Comparison of ENCODE assay signal across 14 cellular contexts in genomic region chr16:85126383-85126730, GRCh38. TPM values are rescaled to one million over a fixed set of nuclear protein-coding genes. Genes with fewer than 3 reads are reported as not detected.
DNase-seq lines count a peak whose midpoint lies in the region; ATAC-seq lines count a peak whose summit lies in the region.
"Had no signal": no experiment of that assay in that cellular context is flagged by ENCODE, and none has a peak within 500 bp of the region (broad histone marks: within the 10 kb centered on the region; RNA-seq: fewer than 3 reads in every experiment).

No MANE protein-coding gene starts in this region.

- H3K36me3 ChIP-seq in SJCRH30 (no peaks in the 10 kb centered on the region), subcutaneous abdominal adipose tissue (ENCODE audit: control insufficient read depth in 5 of 5, insufficient read depth in 5 of 5, low read length in 5 of 5) (no peaks in the 10 kb centered on the region)

- peaks cover 54% of the 10 kb centered on the region for H3K4me1 ChIP-seq in SJCRH30
- H3K4me1 ChIP-seq in subcutaneous abdominal adipose tissue (ENCODE audit: control insufficient read depth in 5 of 5, insufficient read depth in 5 of 5, low read length in 5 of 5): peaks cover 22 to 60% (median 45%) of the 10 kb centered on the region in 5 donors

- H3K9me3 ChIP-seq in SJCRH30 (replicated peaks): no peaks in the 10 kb centered on the region; the same call in 1 of the 2 replicates
- no peaks in the 10 kb centered on the region for H3K9me3 ChIP-seq in subcutaneous abdominal adipose tissue (ENCODE audit: control insufficient read depth in 5 of 5, low read length in 5 of 5)

- no peaks in the 10 kb centered on the region for H3K27me3 ChIP-seq in SJCRH30
- no peaks in the 10 kb centered on the region for H3K27me3 ChIP-seq in subcutaneous abdominal adipose tissue (ENCODE audit: control insufficient read depth in 5 of 5, insufficient read depth in 4 of 5, low read length in 5 of 5)
- H3K27me3 ChIP-seq: dorsolateral prefrontal cortex had no signal

- no peak for ATAC-seq in GM18520 (IDR thresholded peaks at IDR 0.05; ENCODE audit: unreplicated experiment)

- peak overlapping the region in 1 of 5 donors; percentile 14 for H3K9ac ChIP-seq in subcutaneous abdominal adipose tissue (ENCODE audit: low read length in 5 of 5)

- DNase-seq in NCI-H2171 (lab: John Stamatoyannopoulos, UW): peak; percentile 58
- DNase-seq in NCI-H2171 treated with DMSO at 0.1 percent for 48 hours (lab: John Stamatoyannopoulos, UW): no peak
- no peak for DNase-seq in SJCRH30
- peak; percentile 16 for DNase-seq in iris pigment epithelial cell (ENCODE audit: low read depth)
- DNase-seq in foreskin melanocyte: no peak
- DNase-seq in DMS79 (lab: John Stamatoyannopoulos, UW): no peak
- DNase-seq: COR-L47, immature natural killer cell had no signal

- peak overlapping the region; percentile 83 for H3K27ac ChIP-seq in SJCRH30
- H3K27ac ChIP-seq in subcutaneous abdominal adipose tissue (ENCODE audit: low read depth, low read length): peak overlapping the region; percentile 54

- no peak overlapping the region for H3K4me3 ChIP-seq in SJCRH30
- H3K4me3 ChIP-seq in subcutaneous abdominal adipose tissue (ENCODE audit: low read depth in 1 of 5, low read length in 5 of 5): no peak overlapping the region
- H3K4me3 ChIP-seq: A549, dorsolateral prefrontal cortex had no signal

RNA-seq across cellular contexts. Expression of gene CIBAR2, which starts 14.1 kb away (rescaled TPM):
- total RNA-seq in SJCRH30 (2014; rRNA removed; shearing (Covaris generic)): 0.04 and 0.41 TPM in 2 replicates
- total RNA-seq: mononuclear cell, renal cortical epithelial cell had no signal

Comparison
In these comparisons a context has a peak if more than half of its experiments do, and no peak if none do; other contexts are left out.
1. DNase-seq: peak in NCI-H2171 (single experiment) and iris pigment epithelial cell (single experiment); none in NCI-H2171 treated with DMSO at 0.1 percent for 48 hours (single experiment), SJCRH30 (0 of 2), foreskin melanocyte (single experiment) and DMS79 (single experiment).